Comparison of ENCODE assay signal across 16 cellular contexts in the genomic region with DNA sequence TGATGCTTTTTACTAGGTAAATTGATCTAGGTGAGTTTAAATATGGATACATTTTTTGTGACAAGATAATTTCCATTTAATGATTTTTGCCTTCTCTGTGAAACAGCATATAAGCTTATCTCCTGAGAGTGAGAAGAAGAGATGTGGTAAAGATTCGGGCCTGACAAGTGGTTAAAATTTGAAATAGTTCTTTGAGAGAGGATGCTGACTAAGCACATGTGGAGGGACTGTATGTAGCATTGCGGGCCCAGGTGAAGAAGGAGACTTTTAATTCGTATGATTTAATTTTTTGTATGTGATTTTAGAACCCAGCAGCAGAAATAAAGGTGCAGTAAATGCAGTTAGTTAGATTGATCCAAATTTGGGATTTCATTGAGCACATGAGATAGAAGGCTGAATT.
"Had no signal": no experiment of that assay in that cellular context is flagged by ENCODE, and none has a peak within 500 bp of the region (broad histone marks: within the 10 kb centered on the region; RNA-seq: fewer than 3 reads in every experiment).

No MANE protein-coding gene starts in this region.

- H3K9me3 ChIP-seq: ovary, tibial artery, uterus had no signal

- H3K4me1 Mint-ChIP-seq: neural progenitor cell had no signal

- H3K9me3 Mint-ChIP-seq: dendritic cell treated with granulocyte-macrophage colony-stimulating factor and Interleukin-4, amounts not matched to agents 40 ng/mL and 50 ng/mL, for 4 days; neural progenitor cell had no signal

- H3K27me3 ChIP-seq: foreskin keratinocyte, neural progenitor cell, ovary, tibial artery, uterus had no signal

- ATAC-seq: foreskin keratinocyte, left ventricle myocardium superior, sciatic nerve had no signal

- H3K4me3 ChIP-seq: neural progenitor cell, ovary, tibial artery, uterus had no signal

- H3K36me3 ChIP-seq: ovary, uterus had no signal

- DNase-seq: activated CD4-positive, alpha-beta T cell treated with anti-CD3 and anti-CD28 coated beads, Interleukin-2, amount 50 U/mL, for 4 hours; activated CD4-positive, CD25-positive, alpha-beta regulatory T cell treated with anti-CD3 and anti-CD28 coated beads, Interleukin-2, amount 50 U/mL, for 72 hours; activated gamma-delta T cell; activated T-cell treated with anti-CD3 and anti-CD28 coated beads for 4 hours; aorta; effector memory CD4-positive, alpha-beta T cell; foreskin keratinocyte; kidney glomerular epithelial cell; left ventricle myocardium superior; ovary; T-helper 9 cell; tibial artery; uterus had no signal

- H3K4me2 ChIP-seq: neural progenitor cell had no signal

- H3K4me1 ChIP-seq: foreskin keratinocyte, neural progenitor cell, uterus had no signal

- H3K27ac Mint-ChIP-seq: dendritic cell treated with granulocyte-macrophage colony-stimulating factor and Interleukin-4, amounts not matched to agents 40 ng/mL and 50 ng/mL, for 4 days; neural progenitor cell had no signal

- H3K4me3 Mint-ChIP-seq: dendritic cell treated with granulocyte-macrophage colony-stimulating factor and Interleukin-4, amounts not matched to agents 40 ng/mL and 50 ng/mL, for 4 days; neural progenitor cell had no signal

- H3K27me3 Mint-ChIP-seq: dendritic cell treated with granulocyte-macrophage colony-stimulating factor and Interleukin-4, amounts not matched to agents 40 ng/mL and 50 ng/mL, for 4 days had no signal

- H3K27ac ChIP-seq: foreskin keratinocyte, neural progenitor cell, ovary, tibial artery, uterus had no signal
